In genomic region chr10:21519327-21519933, GRCh38 we compare ENCODE assay signal across 8 cellular contexts. TPM values are rescaled to one million over a fixed set of nuclear protein-coding genes. Genes with fewer than 3 reads are reported as not detected.
DNase-seq lines count a peak whose midpoint lies in the region; ATAC-seq, FAIRE-seq and TF ChIP-seq lines count a peak whose summit lies in the region.

No MANE protein-coding gene starts in this region.

- no peak for TF ChIP-seq EP300 in A549 (IDR thresholded peaks at IDR 0.05)

- peaks cover 18% of the 10 kb centered on the region for H3K27me3 ChIP-seq in muscle layer of duodenum (ENCODE audit: low read depth, low read length)

- DNase-seq in A549 (ENCODE audit: low read depth in 1 of 2, low spot score in 1 of 2) (no peak), frontal cortex (ENCODE audit: low spot score in 2 of 2) (no peak), left colon (no peak)
- DNase-seq in central memory CD8-positive, alpha-beta T cell (ENCODE audit: low spot score in 2 of 2): no peak
- no peak for DNase-seq in stimulated activated CD4-positive, alpha-beta T cell treated with anti-CD3 and anti-CD28 coated beads, Interleukin-4, amount 100 ng/mL, for 4 hours
- DNase-seq in effector CD8-positive, alpha-beta T cell (lab: John Stamatoyannopoulos, UW): no peak

- TF ChIP-seq POLR2A in A549 (IDR thresholded peaks at IDR 0.05; ENCODE audit: low read length): no peak

- no peak overlapping the region for H3K27ac Mint-ChIP-seq in central memory CD8-positive, alpha-beta T cell (ENCODE audit: low read depth)

- H3K9me3 ChIP-seq in A549: no peaks in the 10 kb centered on the region
- H3K9me3 ChIP-seq in HEK293 (ENCODE audit: control insufficient read depth, insufficient read depth, low read depth, low read length): no peaks in the 10 kb centered on the region
- H3K9me3 ChIP-seq in muscle layer of duodenum (ENCODE audit: control insufficient read depth in 1 of 2, low read length in 2 of 2): no peaks in the 10 kb centered on the region

- TF ChIP-seq CTCF in A549 (IDR thresholded peaks at IDR 0.05) (no peak), HEK293 (tag by site-specific recombination; IDR thresholded peaks at IDR 0.05) (no peak)

- no peak for TF ChIP-seq RAD21 in A549 (conservative IDR thresholded peaks at IDR 0.05 in 1 of 2, IDR thresholded peaks at IDR 0.05 in 1 of 2)

- peak overlapping the region; percentile 71 for H3K4me3 ChIP-seq in A549
- peak overlapping the region; percentile 65 for H3K4me3 ChIP-seq in HEK293 (ENCODE audit: low read depth, low read length)
- H3K4me3 ChIP-seq in muscle layer of duodenum (ENCODE audit: low read depth in 1 of 2, low read length in 2 of 2): peak overlapping the region; percentile 72 to 82

- H3K27ac ChIP-seq in A549: peak overlapping the region; percentile 86 to 94; a peak in 5 of 6 replicates
- peak overlapping the region; percentile 85; the same call in 1 of the 2 replicates for H3K27ac ChIP-seq in HEK293 (ENCODE audit: extremely low read depth, low read depth, low read length)
- H3K27ac ChIP-seq in muscle layer of duodenum (ENCODE audit: low read length): peak overlapping the region; percentile 87

- intact Hi-C loops in left colon (cut with DNase I, micrococcal nuclease): no loop called here

- CTCF ChIA-PET in A549 (lab: Yijun Ruan, JAX) (interaction anchor here (1.0 to 1.5 kb wide), 3 partner anchors 19 to 240 kb away, joined by 3 to 5 read pairs (median 3); no protein-coding TSS in a partner anchor), HEK293 (lab: Yijun Ruan, JAX) (interaction anchor here (0.9 to 1.4 kb wide), 2 partner anchors 77 to 237 kb away, joined by 3 read pairs; no protein-coding TSS in a partner anchor)

- no peaks in the 10 kb centered on the region for H3K9me3 Mint-ChIP-seq in central memory CD8-positive, alpha-beta T cell

- FAIRE-seq in A549 (lab: Jason Lieb, UNC) (no peak), frontal cortex (lab: Jason Lieb, UNC) (no peak)

- ATAC-seq in A549 (no peak), left colon (no peak)
- ATAC-seq in central memory CD8-positive, alpha-beta T cell (replicated peaks; ENCODE audit: extremely low read depth, poor library complexity, severe bottlenecking): no peak

- POLR2A ChIA-PET in A549 (lab: Yijun Ruan, JAX) (interaction anchor here (0.7 to 1.9 kb wide), 4 partner anchors 24 to 1180 kb away, joined by 3 to 9 read pairs (median 4); no protein-coding TSS in a partner anchor), HEK293 (lab: Yijun Ruan, JAX) (interaction anchor here (0.7 to 3.2 kb wide), 3 partner anchors 7 to 208 kb away, joined by 8 to 23 read pairs (median 10); no protein-coding TSS in a partner anchor)

- no peaks in the 10 kb centered on the region for H3K36me3 ChIP-seq in HEK293 (ENCODE audit: control insufficient read depth in 2 of 2, insufficient read depth in 1 of 2, low read length in 2 of 2)
- no peaks in the 10 kb centered on the region for H3K36me3 ChIP-seq in muscle layer of duodenum (ENCODE audit: control insufficient read depth in 1 of 2, insufficient read depth in 2 of 2, low read length in 2 of 2)

- H3K36me3 Mint-ChIP-seq in central memory CD8-positive, alpha-beta T cell (ENCODE audit: insufficient read depth): peaks cover 17% of the 10 kb centered on the region

- H3K4me3 Mint-ChIP-seq in central memory CD8-positive, alpha-beta T cell: peak overlapping the region; percentile 60

- peaks cover 31% of the 10 kb centered on the region for H3K4me1 Mint-ChIP-seq in central memory CD8-positive, alpha-beta T cell

- H3K4me2 ChIP-seq in A549: peak overlapping the region; percentile 92

- peaks cover 55% of the 10 kb centered on the region for H3K4me1 ChIP-seq in A549
- peaks cover 28% of the 10 kb centered on the region for H3K4me1 ChIP-seq in HEK293 (ENCODE audit: control insufficient read depth, insufficient read depth, low read length)
- peaks cover 5 to 50% of the 10 kb centered on the region in 2 donors for H3K4me1 ChIP-seq in muscle layer of duodenum (ENCODE audit: control insufficient read depth in 1 of 2, insufficient read depth in 2 of 2, low read length in 2 of 2)

- 64% methylated on average over 11 of the region's 11 CpGs for WGBS in A549 (ENCODE audit: missing lambda C conversion rate)

- peaks cover 72% of the 10 kb centered on the region for H3K27me3 Mint-ChIP-seq in central memory CD8-positive, alpha-beta T cell

TF ChIP-seq in A549, 52 proteins besides CTCF, POLR2A, EP300 and RAD21:
- TF ChIP-seq USF2 (IDR thresholded peaks at IDR 0.05) (no peak), MAFK (IDR thresholded peaks at IDR 0.05; ENCODE audit: partially characterized antibody) (peak; percentile 14)

TF ChIP-seq in HEK293, 187 proteins besides CTCF, POLR2A, EP300 and RAD21:
- no peak for TF ChIP-seq ZNF585B (tag by site-specific recombination; IDR thresholded peaks at IDR 0.05)
- peak; percentile 51 for TF ChIP-seq ZNF335 (tag by site-specific recombination; conservative IDR thresholded peaks at IDR 0.05)
- TF ChIP-seq INSM2 (tag by site-specific recombination; IDR thresholded peaks at IDR 0.05): no peak
- 0 out of 2 replicates have a peak, but pooled peaks have one; percentile 7 for TF ChIP-seq SP3 (tag by site-specific recombination; IDR thresholded peaks at IDR 0.05)
- 0 out of 2 replicates have a peak, but pooled peaks have one; percentile 7 for TF ChIP-seq KLF10 (tag by site-specific recombination; IDR thresholded peaks at IDR 0.05)
- peak; percentile 36; the same call in 1 of the 2 replicates for TF ChIP-seq ZNF76 (tag by site-specific recombination; IDR thresholded peaks at IDR 0.05; ENCODE audit: borderline replicate concordance, low read depth)

RNA-seq across cellular contexts. Expression of gene SKIDA1, which starts 6.1 kb away (rescaled TPM):
- polyA plus RNA-seq in A549 (2011; rRNA removed): 0.87 and 1.0 TPM in 2 replicates
- polyA plus RNA-seq in A549 (2012; cell fraction: cytosol; rRNA removed): 0.54 and 0.60 TPM in 2 replicates
- polyA plus RNA-seq in A549 (2012; cell fraction: nucleus; rRNA removed): 0.48 and 0.60 TPM in 2 replicates
- 3.5 to 4.2 TPM (median 4.1 TPM) in 3 replicates for polyA plus RNA-seq in A549 (2017; fragmentation: RNase III; extraction: RNeasy Plus Mini Kit Qiagen cat#74134 plus additional on column Dnase treatment)
- polyA minus RNA-seq in A549 (2011; rRNA and poly(A)+ RNA removed): 1.2 and 1.4 TPM in 2 replicates
- total RNA-seq in frontal cortex: 11.0 TPM
- total RNA-seq in left colon: under 1 TPM in 1 of 2 donors, not detected in 1; 0.95 TPM

RNA-seq across cellular contexts. Expression of gene MLLT10, which starts 14.6 kb away (rescaled TPM):
- polyA plus RNA-seq in A549 (2011; rRNA removed) (54.1 and 55.5 TPM in 2 replicates), A549 (2017; fragmentation: RNase III; extraction: RNeasy Plus Mini Kit Qiagen cat#74134 plus additional on column Dnase treatment) (35.3 to 41.7 TPM (median 38.9 TPM) in 3 replicates)
- 28.8 and 31.8 TPM in 2 replicates for polyA plus RNA-seq in A549 (2012; cell fraction: cytosol; rRNA removed)
- polyA plus RNA-seq in A549 (2012; cell fraction: nucleus; rRNA removed): 26.3 and 38.8 TPM in 2 replicates
- polyA minus RNA-seq in A549 (2011; rRNA and poly(A)+ RNA removed): 65.1 and 116 TPM in 2 replicates
- total RNA-seq in frontal cortex (35.9 TPM), left colon (10 to 100 TPM; 23.8 to 31.5 TPM)
